4 cellular contexts compared by ENCODE assay signal in genomic region chr1:85639920-85640319, GRCh38. TPM values are rescaled to one million over a fixed set of nuclear protein-coding genes. Genes with fewer than 3 reads are reported as not detected.
"Had no signal": no experiment of that assay in that cellular context is flagged by ENCODE, and none has a peak within 500 bp of the region (broad histone marks: within the 10 kb centered on the region; RNA-seq: fewer than 3 reads in every experiment).

No MANE protein-coding gene starts in this region.

RNA-seq across cellular contexts. Expression of gene CCN1, which starts 59.4 kb away (rescaled TPM):
- total RNA-seq: activated naive CD4-positive, alpha-beta T cell treated with anti-CD3 and anti-CD28 coated beads for 36 hours; activated naive CD4-positive, alpha-beta T cell treated with anti-CD3 and anti-CD28 coated beads, Interleukin-2, amount 50 U/mL, for 72 hours; activated naive CD8-positive, alpha-beta T cell treated with anti-CD3 and anti-CD28 coated beads, Interleukin-2, amount 10 ng/mL, durations not matched to agents 7 days and 5 days; activated T-helper 17 cell treated with anti-CD3 and anti-CD28 coated beads, Interleukin-2, amount 50 U/mL, for 72 hours had no signal
